22 cellular contexts compared by ENCODE assay signal in the genomic region with DNA sequence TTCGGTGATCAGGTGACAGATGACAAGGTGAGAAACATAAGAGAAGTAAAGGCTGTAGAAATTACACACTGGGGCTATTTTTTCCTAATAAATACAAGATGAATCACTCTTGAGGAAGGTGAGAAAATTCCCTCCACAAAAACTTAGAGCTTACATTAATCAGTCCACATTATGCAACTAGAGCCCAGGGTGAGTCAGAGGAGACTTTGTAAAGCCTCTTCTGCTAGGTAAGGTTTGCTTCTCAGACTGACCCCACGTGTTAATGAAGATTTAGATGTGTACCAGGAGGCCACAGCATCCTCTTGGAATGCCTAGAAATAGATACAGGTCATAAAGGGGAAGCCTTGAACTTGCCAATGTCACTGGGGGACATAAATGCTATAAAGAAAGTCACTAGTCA.
DNase-seq lines count a peak whose midpoint lies in the region; ATAC-seq, FAIRE-seq and TF ChIP-seq lines count a peak whose summit lies in the region.
"Had no signal": no experiment of that assay in that cellular context is flagged by ENCODE, and none has a peak within 500 bp of the region (broad histone marks: within the 10 kb centered on the region; RNA-seq: fewer than 3 reads in every experiment).

No MANE protein-coding gene starts in this region.

- 38 to 52% methylated on average over 2 of the region's 2 CpGs for WGBS in thyroid gland, 2 donors

- ATAC-seq in esophagus mucosa (peak; percentile 85), HG03521 (IDR thresholded peaks at IDR 0.05; ENCODE audit: unreplicated experiment) (no peak), GM18505 (IDR thresholded peaks at IDR 0.05; ENCODE audit: unreplicated experiment) (no peak)
- ATAC-seq: heart left ventricle, left ventricle myocardium superior, SK-N-SH treated with all-trans-retinoic acid at 6 μM for 48 hours, WTC11 had no signal

- intact Hi-C loops in thyroid gland (cut with DNase I) = no loop called here

- H3K27me3 ChIP-seq in thyroid gland = no peaks in the 10 kb centered on the region
- H3K27me3 ChIP-seq: cardiac muscle cell, heart left ventricle had no signal

- no peaks in the 10 kb centered on the region for H3K9me3 ChIP-seq in thyroid gland
- H3K9me3 ChIP-seq: heart left ventricle had no signal

- no peak for FAIRE-seq in RCC 7860 (lab: Jason Lieb, UNC)

- H3K4me3 ChIP-seq in retinal pigment epithelial cell (ENCODE audit: low read length) = no peak overlapping the region
- no peak overlapping the region for H3K4me3 ChIP-seq in thyroid gland (replicated peaks in 1 of 3)
- H3K4me3 ChIP-seq: cardiac muscle cell, heart left ventricle had no signal

- no peak overlapping the region for H3K27ac ChIP-seq in thyroid gland
- H3K27ac ChIP-seq: cardiac muscle cell, heart left ventricle had no signal

- DNase-seq in HPDE6-E6E7 (ENCODE audit: extremely low spot score) (peak; percentile 28), RCC 7860 (ENCODE audit: low spot score) (peak; percentile 3), retinal pigment epithelial cell (ENCODE audit: low read depth) (peak; percentile 49), pons (ENCODE audit: low spot score) (no peak), thyroid gland (no peak)
- DNase-seq: activated CD8-positive, alpha-beta memory T cell treated with anti-CD3 and anti-CD28 coated beads, Interleukin-2, amount 50 U/mL, for 4 hours; activated gamma-delta T cell; cortex of kidney; HCEC 1CT; heart left ventricle; left ventricle myocardium superior; NCI-H146; NCI-H524; posterior cingulate gyrus; RPMI8226; substantia nigra had no signal

- TF ChIP-seq CTCF in retinal pigment epithelial cell (conservative IDR thresholded peaks at IDR 0.05; ENCODE audit: low read depth, low read length) (no peak), thyroid gland (IDR thresholded peaks at IDR 0.05) (no peak)

- H3K36me3 ChIP-seq in thyroid gland = no peaks in the 10 kb centered on the region
- H3K36me3 ChIP-seq: cardiac muscle cell, heart left ventricle had no signal

- TF ChIP-seq POLR2A in GM18505 (IDR thresholded peaks at IDR 0.05; ENCODE audit: borderline replicate concordance, extremely low read depth, insufficient read depth, insufficient read length) (no peak), thyroid gland (IDR thresholded peaks at IDR 0.05) (no peak)

- no peaks in the 10 kb centered on the region for H3K4me1 ChIP-seq in thyroid gland
- H3K4me1 ChIP-seq: heart left ventricle had no signal

Comparison
In these comparisons a context has a peak if more than half of its experiments do, and no peak if none do; other contexts are left out.
1. DNase-seq: peak in HPDE6-E6E7 (single experiment), RCC 7860 (single experiment) and retinal pigment epithelial cell (single experiment); none in pons (single experiment) and thyroid gland (0 of 2).